25 cellular contexts compared by ENCODE assay signal in the genomic region with DNA sequence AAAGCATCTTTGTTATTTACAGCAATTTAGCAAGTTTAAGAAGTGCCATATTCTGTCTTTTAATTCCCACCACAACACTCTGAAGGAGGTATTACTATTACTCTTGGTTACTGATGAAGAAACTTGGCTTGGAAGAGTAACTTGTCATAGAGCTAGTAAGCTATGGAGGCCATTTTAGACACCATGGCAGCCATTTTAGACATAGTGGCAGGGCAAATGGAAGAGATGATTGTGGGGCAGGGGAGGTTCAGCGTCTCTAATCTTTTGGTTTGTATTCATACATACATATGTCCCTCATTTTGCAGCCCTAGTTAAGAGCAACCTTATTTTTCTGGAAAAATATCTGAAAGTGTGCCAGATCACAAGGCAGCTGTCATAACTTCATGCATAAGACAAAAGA.
"Had no signal": no experiment of that assay in that cellular context is flagged by ENCODE, and none has a peak within 500 bp of the region (broad histone marks: within the 10 kb centered on the region; RNA-seq: fewer than 3 reads in every experiment).

No MANE protein-coding gene starts in this region.

- DNase-seq: activated B cell treated with CpG ODN at 0.5 μM for 24 hours; activated CD4-positive, alpha-beta memory T cell treated with anti-CD3 and anti-CD28 coated beads for 36 hours; activated CD4-positive, alpha-beta T cell treated with anti-CD3 and anti-CD28 coated beads for 48 hours; activated CD8-positive, alpha-beta memory T cell treated with anti-CD3 and anti-CD28 coated beads, Interleukin-2, amount 10 ng/mL, durations not matched to agents 7 days and 5 days; activated CD8-positive, alpha-beta memory T cell treated with anti-CD3 and anti-CD28 coated beads, Interleukin-2, amount 50 U/mL, for 4 hours; activated CD8-positive, alpha-beta T cell treated with anti-CD3 and anti-CD28 coated beads, Interleukin-2, amount 10 ng/mL, durations not matched to agents 7 days and 5 days; activated effector memory CD4-positive, alpha-beta T cell treated with anti-CD3 and anti-CD28 coated beads, Interleukin-2, amount 50 U/mL, for 16 hours; activated naive CD4-positive, alpha-beta T cell treated with anti-CD3 and anti-CD28 coated beads for 36 hours; activated naive CD8-positive, alpha-beta T cell treated with anti-CD3 and anti-CD28 coated beads, Interleukin-2, amount 10 ng/mL, durations not matched to agents 7 days and 5 days; activated T-cell treated with anti-CD3 and anti-CD28 coated beads, Interleukin-2, amount 50 U/mL, for 1 hour; activated T-cell treated with anti-CD3 and anti-CD28 coated beads, Interleukin-2, amount 50 U/mL, for 48 hours; dorsolateral prefrontal cortex; effector memory CD4-positive, alpha-beta T cell; endodermal cell; foreskin fibroblast; head of caudate nucleus; T1000; WERI-Rb-1 had no signal

- FAIRE-seq: bronchial epithelial cell, frontal cortex had no signal

- H3K27ac ChIP-seq: ascending aorta, coronary artery, dorsolateral prefrontal cortex, WERI-Rb-1 had no signal

- H3K9me3 ChIP-seq: ascending aorta had no signal

- H3K36me3 ChIP-seq: ascending aorta, WERI-Rb-1 had no signal

- H3K4me3 ChIP-seq: ascending aorta, coronary artery, dorsolateral prefrontal cortex had no signal

- ATAC-seq: activated CD4-positive, CD25-positive, alpha-beta regulatory T cell treated with anti-CD3 and anti-CD28 coated beads, Interleukin-2, amount 50 U/mL, for 24 hours; activated CD8-positive, alpha-beta memory T cell treated with anti-CD3 and anti-CD28 coated beads, Interleukin-2, amount 10 ng/mL, durations not matched to agents 7 days and 5 days; activated CD8-positive, alpha-beta T cell treated with anti-CD3 and anti-CD28 coated beads, Interleukin-2, amount 10 ng/mL, durations not matched to agents 7 days and 5 days; activated naive CD4-positive, alpha-beta T cell treated with anti-CD3 and anti-CD28 coated beads, Interleukin-2, amount 50 U/mL, for 72 hours; esophagus mucosa had no signal

- H3K27me3 ChIP-seq: ascending aorta had no signal

- H3K4me1 ChIP-seq: ascending aorta had no signal
